ENCODE assay signal across 21 cellular contexts in the genomic region with DNA sequence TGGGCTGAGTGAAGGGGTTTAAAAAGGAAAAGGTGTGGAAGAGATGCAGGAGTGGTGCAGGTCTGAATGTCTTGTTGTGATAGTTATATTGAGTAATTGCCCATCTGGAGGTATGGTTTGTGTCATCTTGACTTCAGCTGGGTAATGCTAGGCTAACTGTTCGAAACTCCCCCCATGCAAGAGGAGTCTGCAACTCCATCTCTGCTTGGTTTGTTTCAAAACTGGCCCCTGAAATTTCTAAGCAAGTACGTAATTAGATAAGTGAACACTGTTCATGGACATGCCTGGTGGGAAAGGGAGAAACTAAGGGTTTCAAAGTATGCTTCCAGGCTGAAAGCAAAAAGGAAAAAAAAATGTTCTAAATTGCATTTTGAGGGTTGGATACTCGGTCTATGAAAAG.
"Had no signal": no experiment of that assay in that cellular context is flagged by ENCODE, and none has a peak within 500 bp of the region (broad histone marks: within the 10 kb centered on the region; RNA-seq: fewer than 3 reads in every experiment).

No MANE protein-coding gene starts in this region.

- DNase-seq: effector CD4-positive, alpha-beta T cell; foreskin melanocyte; heart left ventricle; hippocampal formation; kidney glomerular epithelial cell; natural killer cell; pancreas; right cardiac atrium; small intestine; stimulated activated CD4-positive, alpha-beta T cell treated with anti-CD3 and anti-CD28 coated beads, Interleukin-2, amount 100 ng/mL, for 48 hours; stimulated activated naive CD4-positive, alpha-beta T cell treated with Interleukin-2 at 50 U/mL for 16 hours; uterus had no signal

- H3K36me3 Mint-ChIP-seq: natural killer cell had no signal

- H3K4me1 ChIP-seq: esophagus muscularis mucosa, heart left ventricle, pancreas, upper lobe of left lung, uterus had no signal

- FAIRE-seq: endometrium, islet of Langerhans, pancreas, small intestine had no signal

- H3K36me3 ChIP-seq: esophagus muscularis mucosa, heart left ventricle, pancreas, upper lobe of left lung, uterus had no signal

- ATAC-seq: heart left ventricle, natural killer cell, pancreas, right cardiac atrium had no signal

- H3K4me1 Mint-ChIP-seq: mesothelial cell of epicardium, natural killer cell, neural crest cell had no signal

- H3K9me3 Mint-ChIP-seq: mesothelial cell of epicardium, natural killer cell, neural crest cell had no signal

- H3K27me3 Mint-ChIP-seq: progenitor cell of endocrine pancreas had no signal

- H3K4me3 Mint-ChIP-seq: mesothelial cell of epicardium, natural killer cell, neural crest cell had no signal

- H3K27me3 ChIP-seq: esophagus muscularis mucosa, heart left ventricle, pancreas, upper lobe of left lung, uterus had no signal

- H3K9me3 ChIP-seq: esophagus muscularis mucosa, heart left ventricle, pancreas, upper lobe of left lung, uterus had no signal

- H3K4me3 ChIP-seq: coronary artery, esophagus muscularis mucosa, heart left ventricle, pancreas, upper lobe of left lung, uterus had no signal

- H3K27ac Mint-ChIP-seq: mesothelial cell of epicardium, natural killer cell, progenitor cell of endocrine pancreas had no signal

- H3K27ac ChIP-seq: coronary artery, epithelial cell of prostate, esophagus muscularis mucosa, heart left ventricle, pancreas, upper lobe of left lung, uterus had no signal
